1 cellular context compared by ENCODE assay signal in genomic region chr6:43737272-43738081, GRCh38.
TF ChIP-seq lines count a peak whose summit lies in the region.

No MANE protein-coding gene starts in this region.

TF ChIP-seq in SK-N-SH treated with all-trans-retinoic acid at 6 μM for 48 hours, 23 proteins besides CTCF, POLR2A, EP300 and RAD21:
- TF ChIP-seq, protein P1, sequence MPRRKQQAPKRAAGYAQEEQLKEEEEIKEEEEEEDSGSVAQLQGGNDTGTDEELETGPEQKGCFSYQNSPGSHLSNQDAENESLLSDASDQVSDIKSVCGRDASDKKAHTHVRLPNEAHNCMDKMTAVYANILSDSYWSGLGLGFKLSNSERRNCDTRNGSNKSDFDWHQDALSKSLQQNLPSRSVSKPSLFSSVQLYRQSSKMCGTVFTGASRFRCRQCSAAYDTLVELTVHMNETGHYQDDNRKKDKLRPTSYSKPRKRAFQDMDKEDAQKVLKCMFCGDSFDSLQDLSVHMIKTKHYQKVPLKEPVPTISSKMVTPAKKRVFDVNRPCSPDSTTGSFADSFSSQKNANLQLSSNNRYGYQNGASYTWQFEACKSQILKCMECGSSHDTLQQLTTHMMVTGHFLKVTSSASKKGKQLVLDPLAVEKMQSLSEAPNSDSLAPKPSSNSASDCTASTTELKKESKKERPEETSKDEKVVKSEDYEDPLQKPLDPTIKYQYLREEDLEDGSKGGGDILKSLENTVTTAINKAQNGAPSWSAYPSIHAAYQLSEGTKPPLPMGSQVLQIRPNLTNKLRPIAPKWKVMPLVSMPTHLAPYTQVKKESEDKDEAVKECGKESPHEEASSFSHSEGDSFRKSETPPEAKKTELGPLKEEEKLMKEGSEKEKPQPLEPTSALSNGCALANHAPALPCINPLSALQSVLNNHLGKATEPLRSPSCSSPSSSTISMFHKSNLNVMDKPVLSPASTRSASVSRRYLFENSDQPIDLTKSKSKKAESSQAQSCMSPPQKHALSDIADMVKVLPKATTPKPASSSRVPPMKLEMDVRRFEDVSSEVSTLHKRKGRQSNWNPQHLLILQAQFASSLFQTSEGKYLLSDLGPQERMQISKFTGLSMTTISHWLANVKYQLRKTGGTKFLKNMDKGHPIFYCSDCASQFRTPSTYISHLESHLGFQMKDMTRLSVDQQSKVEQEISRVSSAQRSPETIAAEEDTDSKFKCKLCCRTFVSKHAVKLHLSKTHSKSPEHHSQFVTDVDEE (CRISPR knock-in tag; IDR thresholded peaks at IDR 0.05) = no peak
- TF ChIP-seq RARB (CRISPR knock-in tag; IDR thresholded peaks at IDR 0.05) = no peak
